ENCODE assay signal across 8 cellular contexts in genomic region chr9:68704804-68705635, GRCh38. TPM values are rescaled to one million over a fixed set of nuclear protein-coding genes. Genes with fewer than 3 reads are reported as not detected.
A peak's percentile ranks its signal among the peaks of the same experiment; 100 is the strongest.
DNase-seq lines count a peak whose midpoint lies in the region; ATAC-seq and TF ChIP-seq lines count a peak whose summit lies in the region.

A gene with protein sequence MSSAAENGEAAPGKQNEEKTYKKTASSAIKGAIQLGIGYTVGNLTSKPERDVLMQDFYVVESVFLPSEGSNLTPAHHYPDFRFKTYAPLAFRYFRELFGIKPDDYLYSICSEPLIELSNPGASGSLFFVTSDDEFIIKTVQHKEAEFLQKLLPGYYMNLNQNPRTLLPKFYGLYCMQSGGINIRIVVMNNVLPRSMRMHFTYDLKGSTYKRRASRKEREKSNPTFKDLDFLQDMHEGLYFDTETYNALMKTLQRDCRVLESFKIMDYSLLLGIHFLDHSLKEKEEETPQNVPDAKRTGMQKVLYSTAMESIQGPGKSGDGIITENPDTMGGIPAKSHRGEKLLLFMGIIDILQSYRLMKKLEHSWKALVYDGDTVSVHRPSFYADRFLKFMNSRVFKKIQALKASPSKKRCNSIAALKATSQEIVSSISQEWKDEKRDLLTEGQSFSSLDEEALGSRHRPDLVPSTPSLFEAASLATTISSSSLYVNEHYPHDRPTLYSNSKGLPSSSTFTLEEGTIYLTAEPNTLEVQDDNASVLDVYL (plus strand): TSS chr9:68705240. CDS start chr9:68822615, 117,375 bp downstream.

- no peaks in the 10 kb centered on the region for H3K9me3 ChIP-seq in CD8-positive, alpha-beta memory T cell (ENCODE audit: low read length)
- H3K9me3 ChIP-seq in neutrophil: no peaks in the 10 kb centered on the region

- CTCF ChIA-PET in CD8-positive, alpha-beta memory T cell (lab: Charles Lee): no interaction called here

- ATAC-seq in GM19035 (IDR thresholded peaks at IDR 0.05; ENCODE audit: unreplicated experiment): peak; percentile 80
- ATAC-seq in HG03175 (IDR thresholded peaks at IDR 0.05; ENCODE audit: unreplicated experiment): peak; percentile 82
- peak; percentile 92 for ATAC-seq in Right ventricle myocardium inferior

- no peaks in the 10 kb centered on the region for H3K36me3 Mint-ChIP-seq in CD8-positive, alpha-beta memory T cell
- peaks cover 16% of the 10 kb centered on the region for H3K36me3 Mint-ChIP-seq in activated T-helper 1 cell treated with anti-CD3 and anti-CD28 coated beads, Interleukin-12 subunit alpha, Interleukin-12 subunit beta, Interleukin-2, Interleukin-4 antibody, amounts not matched to agents 30 ng/mL and 10 ng/mL and 1 ng/mL, durations not matched to agents 14 hours and 24 hours and 36 hours (ENCODE audit: low read depth)

- peak within 1 kb of the TSS; percentile 63 for H3K27ac ChIP-seq in CD8-positive, alpha-beta memory T cell (ENCODE audit: low read depth, low read length)
- H3K27ac ChIP-seq in neutrophil (peak within 1 kb of the TSS; percentile 91), urinary bladder (ENCODE audit: low read depth) (no peak within 1 kb of the TSS)

- WGBS in urinary bladder: under 1% methylated on average over 99 of the region's 99 CpGs

- peak in 2 of 5 donors; percentile 5 to 8 for DNase-seq in CD8-positive, alpha-beta memory T cell
- DNase-seq in NCI-H510A treated with DMSO at 0.1 percent for 48 hours (lab: John Stamatoyannopoulos, UW): peak; percentile 66
- DNase-seq in activated T-helper 1 cell treated with anti-CD3 and anti-CD28 coated beads, Interleukin-12 subunit alpha, Interleukin-12 subunit beta, Interleukin-2, Interleukin-4 antibody, amounts not matched to agents 30 ng/mL and 10 ng/mL and 1 ng/mL, durations not matched to agents 14 hours and 24 hours and 36 hours (ENCODE audit: low spot score): peak; percentile 44
- peak; percentile 92 for DNase-seq in Right ventricle myocardium inferior (ENCODE audit: missing footprints)

- peak within 1 kb of the TSS in 4 of 7 donors; percentile 30 to 54 (median 52) for H3K4me3 Mint-ChIP-seq in CD8-positive, alpha-beta memory T cell
- H3K4me3 Mint-ChIP-seq in activated T-helper 1 cell treated with anti-CD3 and anti-CD28 coated beads, Interleukin-12 subunit alpha, Interleukin-12 subunit beta, Interleukin-2, Interleukin-4 antibody, amounts not matched to agents 30 ng/mL and 10 ng/mL and 1 ng/mL, durations not matched to agents 14 hours and 24 hours and 36 hours: peak within 1 kb of the TSS; percentile 85

- H3K4me1 Mint-ChIP-seq in CD8-positive, alpha-beta memory T cell: peaks cover 7 to 19% (median 11%) of the 10 kb centered on the region in 3 donors
- peaks cover 27% of the 10 kb centered on the region for H3K4me1 Mint-ChIP-seq in activated T-helper 1 cell treated with anti-CD3 and anti-CD28 coated beads, Interleukin-12 subunit alpha, Interleukin-12 subunit beta, Interleukin-2, Interleukin-4 antibody, amounts not matched to agents 30 ng/mL and 10 ng/mL and 1 ng/mL, durations not matched to agents 14 hours and 24 hours and 36 hours (ENCODE audit: low read depth)

- no peaks in the 10 kb centered on the region for H3K36me3 ChIP-seq in CD8-positive, alpha-beta memory T cell (ENCODE audit: insufficient read depth, low read length)
- H3K36me3 ChIP-seq in neutrophil (no peaks in the 10 kb centered on the region), urinary bladder (ENCODE audit: insufficient read depth) (no peaks in the 10 kb centered on the region)

- H3K27me3 ChIP-seq in CD8-positive, alpha-beta memory T cell (ENCODE audit: insufficient read depth, low read length, poor library complexity, severe bottlenecking): peaks cover 20% of the 10 kb centered on the region
- no peaks in the 10 kb centered on the region for H3K27me3 ChIP-seq in neutrophil

- no peak within 1 kb of the TSS for H3K27ac Mint-ChIP-seq in CD8-positive, alpha-beta memory T cell
- H3K27ac Mint-ChIP-seq in activated T-helper 1 cell treated with anti-CD3 and anti-CD28 coated beads, Interleukin-12 subunit alpha, Interleukin-12 subunit beta, Interleukin-2, Interleukin-4 antibody, amounts not matched to agents 30 ng/mL and 10 ng/mL and 1 ng/mL, durations not matched to agents 14 hours and 24 hours and 36 hours: peak within 1 kb of the TSS; percentile 81

- TF ChIP-seq CTCF in neutrophil (IDR thresholded peaks at IDR 0.05): no peak

- peak within 1 kb of the TSS; percentile 16 for H3K4me3 ChIP-seq in CD8-positive, alpha-beta memory T cell (ENCODE audit: low read length)
- H3K4me3 ChIP-seq in neutrophil (ENCODE audit: low read depth in 1 of 2, low read length in 1 of 2) (peak within 1 kb of the TSS; percentile 88), urinary bladder (ENCODE audit: low read depth, low read length) (peak within 1 kb of the TSS; percentile 61)

- intact Hi-C loops in activated T-helper 1 cell treated with anti-CD3 and anti-CD28 coated beads, Interleukin-12 subunit alpha, Interleukin-12 subunit beta, Interleukin-2, Interleukin-4 antibody, amounts not matched to agents 30 ng/mL and 10 ng/mL and 1 ng/mL, durations not matched to agents 14 hours and 24 hours and 36 hours (cut with micrococcal nuclease): loop anchor here (1.0 to 5.0 kb wide), 7 partner anchors 22 to 322 kb away; no protein-coding TSS in a partner anchor
- intact Hi-C loops in Right ventricle myocardium inferior (cut with DNase I): loop anchor here (1.0 to 10.0 kb wide), 8 partner anchors 74 to 294 kb away; no protein-coding TSS in a partner anchor

- H3K27me3 Mint-ChIP-seq in CD8-positive, alpha-beta memory T cell: peaks cover 40 to 85% of the 10 kb centered on the region in 2 donors
- peaks cover 57% of the 10 kb centered on the region for H3K27me3 Mint-ChIP-seq in activated T-helper 1 cell treated with anti-CD3 and anti-CD28 coated beads, Interleukin-12 subunit alpha, Interleukin-12 subunit beta, Interleukin-2, Interleukin-4 antibody, amounts not matched to agents 30 ng/mL and 10 ng/mL and 1 ng/mL, durations not matched to agents 14 hours and 24 hours and 36 hours (ENCODE audit: insufficient read depth)

- no peaks in the 10 kb centered on the region for H3K4me1 ChIP-seq in CD8-positive, alpha-beta memory T cell (ENCODE audit: insufficient read depth, low read length)
- peaks cover 22 to 26% of the 10 kb centered on the region in 2 experiments for H3K4me1 ChIP-seq in neutrophil (ENCODE audit: control insufficient read depth in 1 of 2, insufficient read depth in 1 of 2, low read depth in 1 of 2, low read length in 1 of 2)
- no peaks in the 10 kb centered on the region for H3K4me1 ChIP-seq in urinary bladder (ENCODE audit: insufficient read depth)

- POLR2A ChIA-PET in CD8-positive, alpha-beta memory T cell (lab: Charles Lee): no interaction called here

- H3K9me3 Mint-ChIP-seq in CD8-positive, alpha-beta memory T cell: no peaks in the 10 kb centered on the region
- no peaks in the 10 kb centered on the region for H3K9me3 Mint-ChIP-seq in activated T-helper 1 cell treated with anti-CD3 and anti-CD28 coated beads, Interleukin-12 subunit alpha, Interleukin-12 subunit beta, Interleukin-2, Interleukin-4 antibody, amounts not matched to agents 30 ng/mL and 10 ng/mL and 1 ng/mL, durations not matched to agents 14 hours and 24 hours and 36 hours

RNA-seq across cellular contexts. Expression of the gene that starts here (rescaled TPM):
- 1 to 10 TPM; 3.1 TPM for total RNA-seq in CD8-positive, alpha-beta memory T cell
- not detected for polyA plus RNA-seq in CD8-positive, alpha-beta memory T cell
- total RNA-seq in activated T-helper 1 cell treated with anti-CD3 and anti-CD28 coated beads, Interleukin-12 subunit alpha, Interleukin-12 subunit beta, Interleukin-2, Interleukin-4 antibody, amounts not matched to agents 30 ng/mL and 10 ng/mL and 1 ng/mL, durations not matched to agents 14 hours and 24 hours and 36 hours: 77.4 and 78.5 TPM in 2 replicates
- total RNA-seq in Right ventricle myocardium inferior (60.6 TPM), urinary bladder (6.4 TPM)
- polyA plus RNA-seq in urinary bladder: 3.1 TPM

Comparison
In these comparisons a context has a peak if more than half of its experiments do, and no peak if none do; other contexts are left out.
1. H3K4me3 ChIP-seq: peak in every context shown above with its lines; median percentile 88 in neutrophil; 61 in urinary bladder; 16 in CD8-positive, alpha-beta memory T cell.